30 cellular contexts compared by ENCODE assay signal in the genomic region with DNA sequence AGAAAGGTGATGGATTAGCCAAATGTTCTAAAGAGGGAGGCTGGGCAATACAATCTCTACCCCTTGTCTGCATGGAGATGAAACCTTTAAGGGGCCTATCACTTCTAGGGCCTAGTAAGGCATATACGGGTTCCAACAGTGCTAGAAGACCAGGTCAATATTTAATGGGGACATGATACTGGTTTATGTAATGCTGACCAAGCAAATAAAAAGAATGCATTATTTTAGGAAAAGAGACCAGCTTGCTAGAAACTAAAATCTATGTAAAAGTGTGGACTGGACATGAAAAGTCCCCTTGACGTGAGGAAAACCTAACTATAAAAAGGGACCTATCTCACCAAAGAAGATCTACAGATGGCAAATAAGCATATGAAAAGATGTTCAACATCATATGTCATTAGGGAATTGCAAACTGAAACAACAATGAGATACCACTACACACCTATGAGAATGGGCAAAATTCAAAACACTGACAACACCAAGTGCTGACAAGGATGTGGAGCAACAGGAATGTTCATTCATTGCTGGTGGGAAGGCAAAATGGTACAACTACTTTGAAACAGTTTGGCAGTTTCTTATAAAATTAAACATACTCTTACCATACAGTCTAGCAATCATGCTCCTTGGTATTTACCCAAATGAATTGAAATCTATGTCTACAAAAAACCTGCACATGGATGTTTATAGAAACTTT.
"Had no signal": no experiment of that assay in that cellular context is flagged by ENCODE, and none has a peak within 500 bp of the region (broad histone marks: within the 10 kb centered on the region; RNA-seq: fewer than 3 reads in every experiment).

No MANE protein-coding gene starts in this region.

- ATAC-seq: activated CD8-positive, alpha-beta memory T cell treated with anti-CD3 and anti-CD28 coated beads, Interleukin-2, amount 10 ng/mL, durations not matched to agents 7 days and 5 days; activated CD8-positive, alpha-beta T cell treated with anti-CD3 and anti-CD28 coated beads, Interleukin-2, amount 10 ng/mL, durations not matched to agents 7 days and 5 days; activated naive CD8-positive, alpha-beta T cell treated with anti-CD3 and anti-CD28 coated beads, Interleukin-2, amount 50 U/mL, for 24 hours had no signal

- FAIRE-seq: bronchial epithelial cell, TTC549 had no signal

- H3K27ac ChIP-seq: ascending aorta, cardiac muscle cell, VCaP had no signal

- DNase-seq: activated B cell treated with CpG ODN at 0.5 μM for 24 hours; activated CD4-positive, alpha-beta memory T cell treated with anti-CD3 and anti-CD28 coated beads, Interleukin-2, amount 10 ng/mL, durations not matched to agents 7 days and 5 days; activated CD4-positive, alpha-beta T cell treated with anti-CD3 and anti-CD28 coated beads for 4 hours; activated CD4-positive, alpha-beta T cell treated with anti-CD3 and anti-CD28 coated beads, Interleukin-2, amount 10 ng/mL, durations not matched to agents 24 days and 14 days; activated CD4-positive, alpha-beta T cell treated with anti-CD3 and anti-CD28 coated beads, Interleukin-2, amount 50 U/mL, for 1 hour; activated CD4-positive, alpha-beta T cell treated with anti-CD3 and anti-CD28 coated beads, Interleukin-2, amount 50 U/mL, for 4 hours; activated CD4-positive, CD25-positive, alpha-beta regulatory T cell treated with anti-CD3 and anti-CD28 coated beads, Interleukin-2, amount 50 U/mL, for 72 hours; activated CD8-positive, alpha-beta memory T cell treated with anti-CD3 and anti-CD28 coated beads for 24 hours; activated CD8-positive, alpha-beta memory T cell treated with anti-CD3 and anti-CD28 coated beads, Interleukin-2, amount 10 ng/mL, durations not matched to agents 7 days and 5 days; activated CD8-positive, alpha-beta memory T cell treated with anti-CD3 and anti-CD28 coated beads, Interleukin-2, amount 50 U/mL, for 48 hours; activated CD8-positive, alpha-beta T cell treated with anti-CD3 and anti-CD28 coated beads, Interleukin-2, amount 10 ng/mL, durations not matched to agents 7 days and 5 days; activated effector memory CD4-positive, alpha-beta T cell treated with Interleukin-2 at 50 U/mL for 16 hours; activated gamma-delta T cell; activated naive CD4-positive, alpha-beta T cell treated with anti-CD3 and anti-CD28 coated beads, Interleukin-2, amount 10 ng/mL, durations not matched to agents 7 days and 5 days; activated naive CD4-positive, alpha-beta T cell treated with Interleukin-2 at 50 U/mL for 16 hours; activated naive CD8-positive, alpha-beta T cell treated with anti-CD3 and anti-CD28 coated beads, Interleukin-2, amount 10 ng/mL, durations not matched to agents 7 days and 5 days; activated naive CD8-positive, alpha-beta T cell treated with anti-CD3 and anti-CD28 coated beads, Interleukin-2, amount 50 U/mL, for 24 hours; activated T-cell treated with anti-CD3 and anti-CD28 coated beads, Interleukin-2, amount 50 U/mL, for 24 hours; activated T-cell treated with anti-CD3 and anti-CD28 coated beads, Interleukin-2, amount 50 U/mL, for 48 hours; amygdala; anterior cingulate cortex; caudate nucleus; cerebellar nuclear complex; T-helper 2 cell; T-helper 9 cell had no signal

- H3K4me1 ChIP-seq: ascending aorta had no signal

- H3K36me3 ChIP-seq: ascending aorta, cardiac muscle cell had no signal

- H3K9me3 ChIP-seq: ascending aorta had no signal

- H3K27me3 ChIP-seq: ascending aorta, cardiac muscle cell had no signal

- H3K4me3 ChIP-seq: ascending aorta, cardiac muscle cell had no signal
